ENCODE assay signal across 8 cellular contexts in genomic region chr22:23385301-23386244, GRCh38.
DNase-seq lines count a peak whose midpoint lies in the region; ATAC-seq and TF ChIP-seq lines count a peak whose summit lies in the region.

No MANE protein-coding gene starts in this region.

- no peaks in the 10 kb centered on the region for H3K9me3 ChIP-seq in SK-N-MC (ENCODE audit: low read depth, low read length)
- H3K9me3 ChIP-seq in trophoblast cell (ENCODE audit: insufficient read depth, low read depth, low read length) = peaks cover 4% of the 10 kb centered on the region

- peaks cover 2% of the 10 kb centered on the region for H3K27me3 Mint-ChIP-seq in activated naive CD4-positive, alpha-beta T cell treated with anti-CD3 and anti-CD28 coated beads for 36 hours (ENCODE audit: low read depth)
- H3K27me3 Mint-ChIP-seq in glutamatergic neuron (ENCODE audit: unreplicated experiment) (peaks cover 8% of the 10 kb centered on the region), type B pancreatic cell (no peaks in the 10 kb centered on the region)

- H3K79me1 ChIP-seq in trophoblast cell (ENCODE audit: low read length) = no peaks in the 10 kb centered on the region

- H3K4me1 Mint-ChIP-seq in activated naive CD4-positive, alpha-beta T cell treated with anti-CD3 and anti-CD28 coated beads for 36 hours (ENCODE audit: low read depth) = no peaks in the 10 kb centered on the region
- H3K4me1 Mint-ChIP-seq in glutamatergic neuron (ENCODE audit: low read depth, unreplicated experiment) = peaks cover 13% of the 10 kb centered on the region
- H3K4me1 Mint-ChIP-seq in type B pancreatic cell (ENCODE audit: unreplicated experiment) = peaks cover 16% of the 10 kb centered on the region

- H3K9me3 Mint-ChIP-seq in activated naive CD4-positive, alpha-beta T cell treated with anti-CD3 and anti-CD28 coated beads for 36 hours = no peaks in the 10 kb centered on the region
- H3K9me3 Mint-ChIP-seq in glutamatergic neuron (ENCODE audit: unreplicated experiment) (peaks cover 7% of the 10 kb centered on the region), type B pancreatic cell (no peaks in the 10 kb centered on the region)

- no peaks in the 10 kb centered on the region for H3K36me3 Mint-ChIP-seq in activated naive CD4-positive, alpha-beta T cell treated with anti-CD3 and anti-CD28 coated beads for 36 hours (ENCODE audit: low read depth)
- H3K36me3 Mint-ChIP-seq in glutamatergic neuron (ENCODE audit: unreplicated experiment) = peaks cover 8% of the 10 kb centered on the region
- H3K36me3 Mint-ChIP-seq in type B pancreatic cell = no peaks in the 10 kb centered on the region

- H3K27ac ChIP-seq in SK-N-MC = no peak overlapping the region
- no peak overlapping the region for H3K27ac ChIP-seq in trophoblast cell (ENCODE audit: low read depth, low read length)

- H3K18ac ChIP-seq in trophoblast cell (ENCODE audit: low read length) = no peak overlapping the region

- no peak overlapping the region for H4K91ac ChIP-seq in trophoblast cell (ENCODE audit: low read depth, low read length)

- no peak overlapping the region for H2AK5ac ChIP-seq in trophoblast cell (ENCODE audit: low read length)

- H3K9ac ChIP-seq in SK-N-MC (ENCODE audit: insufficient read length) (no peak overlapping the region), trophoblast cell (ENCODE audit: low read length) (no peak overlapping the region)

- peaks cover 4 to 7% of the 10 kb centered on the region in 2 experiments for H3K4me1 ChIP-seq in trophoblast cell (ENCODE audit: control insufficient read depth in 1 of 2, insufficient read depth in 2 of 2, low read length in 2 of 2)

- no peak overlapping the region for H3K27ac Mint-ChIP-seq in activated naive CD4-positive, alpha-beta T cell treated with anti-CD3 and anti-CD28 coated beads for 36 hours
- H3K27ac Mint-ChIP-seq in glutamatergic neuron (ENCODE audit: unreplicated experiment) = no peak overlapping the region
- no peak overlapping the region for H3K27ac Mint-ChIP-seq in type B pancreatic cell

- no peak overlapping the region for H3K4me2 ChIP-seq in trophoblast cell (ENCODE audit: low read length)

- H3K36me3 ChIP-seq in SK-N-MC (ENCODE audit: insufficient read depth, low read length) (no peaks in the 10 kb centered on the region), trophoblast cell (ENCODE audit: control insufficient read depth in 1 of 2, insufficient read depth in 2 of 2, low read length in 2 of 2) (peaks cover 3 to 9% of the 10 kb centered on the region in 2 experiments)

- intact Hi-C loops in activated naive CD4-positive, alpha-beta T cell treated with anti-CD3 and anti-CD28 coated beads for 36 hours (cut with micrococcal nuclease) = loop anchor here (1.0 kb wide), 4 partner anchors 70 to 426 kb away; no protein-coding TSS in a partner anchor

- H3K27me3 ChIP-seq in trophoblast cell (ENCODE audit: insufficient read depth, low read length) = no peaks in the 10 kb centered on the region

- no peak overlapping the region for H3K4ac ChIP-seq in trophoblast cell (ENCODE audit: low read depth, low read length)

- no peak overlapping the region for H2AFZ ChIP-seq in trophoblast cell (ENCODE audit: insufficient read depth, low read length, poor library complexity)

- CTCF ChIA-PET in activated naive CD4-positive, alpha-beta T cell treated with anti-CD3 and anti-CD28 coated beads for 36 hours (lab: Charles Lee) = interaction anchor here (0.5 to 2.2 kb wide), 30 partner anchors 9 to 428 kb away, joined by 3 to 17 read pairs (median 4); no protein-coding TSS in a partner anchor

- no peak for ATAC-seq in GM21737 (IDR thresholded peaks at IDR 0.05; ENCODE audit: unreplicated experiment)

- H3K14ac ChIP-seq in trophoblast cell (ENCODE audit: low read length) = no peak overlapping the region

- H3K4me3 ChIP-seq in SK-N-MC (no peak overlapping the region), trophoblast cell (ENCODE audit: low read depth, low read length) (no peak overlapping the region)

- TF ChIP-seq CTCF in glutamatergic neuron (IDR thresholded peaks at IDR 0.05; ENCODE audit: partially characterized antibody, unreplicated experiment) (peak; percentile 100), type B pancreatic cell (conservative IDR thresholded peaks at IDR 0.05) (peak; percentile 98)

- no peak overlapping the region for H4K8ac ChIP-seq in trophoblast cell (ENCODE audit: low read depth, low read length)

- no peak overlapping the region for H3K4me3 Mint-ChIP-seq in activated naive CD4-positive, alpha-beta T cell treated with anti-CD3 and anti-CD28 coated beads for 36 hours
- H3K4me3 Mint-ChIP-seq in glutamatergic neuron (ENCODE audit: unreplicated experiment) (no peak overlapping the region), type B pancreatic cell (no peak overlapping the region)

- H3K79me2 ChIP-seq in trophoblast cell (ENCODE audit: control insufficient read depth, insufficient read depth, low read length, poor library complexity) = no peaks in the 10 kb centered on the region

- no peak overlapping the region for H4K12ac ChIP-seq in trophoblast cell (ENCODE audit: low read depth, low read length)

- no peak overlapping the region for H2BK12ac ChIP-seq in trophoblast cell (ENCODE audit: low read length)

- H2BK5ac ChIP-seq in trophoblast cell (ENCODE audit: low read depth, low read length, poor library complexity) = no peak overlapping the region

- WGBS in trophoblast cell (ENCODE audit: extremely low coverage, insufficient coverage, insufficient read length) = no CpG with 5 or more reads among the region's 20 CpGs

- no peak overlapping the region for H3K23ac ChIP-seq in trophoblast cell (ENCODE audit: low read length)

- H2BK120ac ChIP-seq in trophoblast cell (ENCODE audit: insufficient read depth, low read length, poor library complexity) = no peak overlapping the region

- DNase-seq in EL (peak; percentile 67), M059J (ENCODE audit: low read depth) (peak; percentile 40), SK-N-MC (ENCODE audit: low read depth, low spot score) (peak; percentile 37), glutamatergic neuron (peak; percentile 93), trophoblast cell (peak; percentile 76 to 90), type B pancreatic cell (ENCODE audit: extremely low spot score, unreplicated experiment) (peak; percentile 91)
- DNase-seq in activated naive CD4-positive, alpha-beta T cell treated with anti-CD3 and anti-CD28 coated beads for 36 hours = peak; percentile 89

Comparison
In these comparisons a context has a peak if more than half of its experiments do, and no peak if none do; other contexts are left out.
1. DNase-seq: peak in every context shown above with its lines; median percentile 93 in glutamatergic neuron; 91 in type B pancreatic cell; 89 in activated naive CD4-positive, alpha-beta T cell treated with anti-CD3 and anti-CD28 coated beads for 36 hours; 83 in trophoblast cell; 67 in EL; 40 in M059J; 37 in SK-N-MC.